In genomic region chr1:25011966-25012625, GRCh38 we compare ENCODE assay signal across 17 cellular contexts.
DNase-seq lines count a peak whose midpoint lies in the region; ATAC-seq, FAIRE-seq and TF ChIP-seq lines count a peak whose summit lies in the region.
"Had no signal": no experiment of that assay in that cellular context is flagged by ENCODE, and none has a peak within 500 bp of the region (broad histone marks: within the 10 kb centered on the region; RNA-seq: fewer than 3 reads in every experiment).

No MANE protein-coding gene starts in this region.

- no peak for TF ChIP-seq CTCF in bronchial epithelial cell (IDR thresholded peaks at IDR 0.05; ENCODE audit: insufficient read depth, low read length, severe bottlenecking)

- no peaks in the 10 kb centered on the region for H3K27me3 Mint-ChIP-seq in activated T-cell treated with anti-CD3 and anti-CD28 coated beads, Interleukin-2, amount 50 U/mL, for 4 hours (ENCODE audit: low read depth)
- no peaks in the 10 kb centered on the region for H3K27me3 Mint-ChIP-seq in stimulated activated naive CD8-positive, alpha-beta T cell treated with anti-CD3 and anti-CD28 coated beads, Interleukin-15, amount 100 ng/mL, for 72 hours
- H3K27me3 Mint-ChIP-seq: IgD-negative memory B cell had no signal

- no peaks in the 10 kb centered on the region for H3K36me3 ChIP-seq in bronchial epithelial cell (ENCODE audit: control insufficient read depth, insufficient read depth, low read length)
- H3K36me3 ChIP-seq: gastroesophageal sphincter had no signal

- no peak for FAIRE-seq in bronchial epithelial cell (lab: Jason Lieb, UNC)

- no peak overlapping the region for H3K4me3 Mint-ChIP-seq in activated T-cell treated with anti-CD3 and anti-CD28 coated beads, Interleukin-2, amount 50 U/mL, for 4 hours
- peak overlapping the region; percentile 10 to 68 for H3K4me3 Mint-ChIP-seq in stimulated activated naive CD8-positive, alpha-beta T cell treated with anti-CD3 and anti-CD28 coated beads, Interleukin-15, amount 100 ng/mL, for 72 hours
- H3K4me3 Mint-ChIP-seq: IgD-negative memory B cell, mesothelial cell of epicardium had no signal

- no peak overlapping the region for H3K4me3 ChIP-seq in bronchial epithelial cell (ENCODE audit: low read depth, low read length)
- H3K4me3 ChIP-seq: gastroesophageal sphincter, smooth muscle cell had no signal

- peak overlapping the region in 1 of 2 donors; percentile 91 for H3K27ac Mint-ChIP-seq in stimulated activated naive CD8-positive, alpha-beta T cell treated with anti-CD3 and anti-CD28 coated beads, Interleukin-15, amount 100 ng/mL, for 72 hours
- H3K27ac Mint-ChIP-seq: IgD-negative memory B cell, mesothelial cell of epicardium had no signal

- DNase-seq in activated T-cell treated with anti-CD3 and anti-CD28 coated beads, Interleukin-2, amount 50 U/mL, for 4 hours: no peak
- DNase-seq in activated T-cell treated with anti-CD3 and anti-CD28 coated beads, Interleukin-2, amount 50 U/mL, for 1 hour: no peak
- DNase-seq in NCI-H2171 (lab: John Stamatoyannopoulos, UW) (peak; percentile 6), bronchial epithelial cell (ENCODE audit: low read depth) (peak; percentile 30), NCI-H2227 treated with DMSO at 0.1 percent for 48 hours (lab: John Stamatoyannopoulos, UW) (no peak)
- peak; percentile 29 to 38 for DNase-seq in stimulated activated naive CD8-positive, alpha-beta T cell treated with anti-CD3 and anti-CD28 coated beads, Interleukin-15, amount 100 ng/mL, for 72 hours
- DNase-seq: cerebellar nuclear complex, DMS 273 treated with DMSO at 0.1 percent for 48 hours, NCI-H1105, NCI-H774, occipital lobe had no signal

- ATAC-seq in activated T-cell treated with anti-CD3 and anti-CD28 coated beads, Interleukin-2, amount 50 U/mL, for 4 hours: peak; percentile 43 to 51
- ATAC-seq in stimulated activated naive CD8-positive, alpha-beta T cell treated with anti-CD3 and anti-CD28 coated beads, Interleukin-15, amount 100 ng/mL, for 72 hours: peak; percentile 76
- ATAC-seq in HG03039 (IDR thresholded peaks at IDR 0.05; ENCODE audit: unreplicated experiment): no peak
- ATAC-seq in GM18511 (IDR thresholded peaks at IDR 0.05; ENCODE audit: unreplicated experiment): no peak
- ATAC-seq: gastroesophageal sphincter had no signal

- H3K9me3 Mint-ChIP-seq in activated T-cell treated with anti-CD3 and anti-CD28 coated beads, Interleukin-2, amount 50 U/mL, for 4 hours: no peaks in the 10 kb centered on the region
- peaks cover 0 to 9% of the 10 kb centered on the region in 2 donors for H3K9me3 Mint-ChIP-seq in stimulated activated naive CD8-positive, alpha-beta T cell treated with anti-CD3 and anti-CD28 coated beads, Interleukin-15, amount 100 ng/mL, for 72 hours
- H3K9me3 Mint-ChIP-seq: IgD-negative memory B cell had no signal

- H3K27me3 ChIP-seq in bronchial epithelial cell (ENCODE audit: control insufficient read depth, insufficient read depth, low read length): no peaks in the 10 kb centered on the region

- H3K36me3 Mint-ChIP-seq in activated T-cell treated with anti-CD3 and anti-CD28 coated beads, Interleukin-2, amount 50 U/mL, for 4 hours (ENCODE audit: insufficient read depth): no peaks in the 10 kb centered on the region
- H3K36me3 Mint-ChIP-seq: IgD-negative memory B cell, mesothelial cell of epicardium had no signal

- peaks cover 44% of the 10 kb centered on the region for H3K4me1 Mint-ChIP-seq in activated T-cell treated with anti-CD3 and anti-CD28 coated beads, Interleukin-2, amount 50 U/mL, for 4 hours (ENCODE audit: low read depth)
- peaks cover 84% of the 10 kb centered on the region for H3K4me1 Mint-ChIP-seq in stimulated activated naive CD8-positive, alpha-beta T cell treated with anti-CD3 and anti-CD28 coated beads, Interleukin-15, amount 100 ng/mL, for 72 hours

Comparison
In these comparisons a context has a peak if more than half of its experiments do, and no peak if none do; other contexts are left out.
1. ATAC-seq: peak in activated T-cell treated with anti-CD3 and anti-CD28 coated beads, Interleukin-2, amount 50 U/mL, for 4 hours (2 of 2) and stimulated activated naive CD8-positive, alpha-beta T cell treated with anti-CD3 and anti-CD28 coated beads, Interleukin-15, amount 100 ng/mL, for 72 hours (single experiment); none in HG03039 (single experiment) and GM18511 (single experiment).
2. DNase-seq: peak in NCI-H2171 (single experiment), bronchial epithelial cell (single experiment) and stimulated activated naive CD8-positive, alpha-beta T cell treated with anti-CD3 and anti-CD28 coated beads, Interleukin-15, amount 100 ng/mL, for 72 hours (2 of 2); none in activated T-cell treated with anti-CD3 and anti-CD28 coated beads, Interleukin-2, amount 50 U/mL, for 4 hours (single experiment), activated T-cell treated with anti-CD3 and anti-CD28 coated beads, Interleukin-2, amount 50 U/mL, for 1 hour (single experiment) and NCI-H2227 treated with DMSO at 0.1 percent for 48 hours (single experiment).